In the genomic region with DNA sequence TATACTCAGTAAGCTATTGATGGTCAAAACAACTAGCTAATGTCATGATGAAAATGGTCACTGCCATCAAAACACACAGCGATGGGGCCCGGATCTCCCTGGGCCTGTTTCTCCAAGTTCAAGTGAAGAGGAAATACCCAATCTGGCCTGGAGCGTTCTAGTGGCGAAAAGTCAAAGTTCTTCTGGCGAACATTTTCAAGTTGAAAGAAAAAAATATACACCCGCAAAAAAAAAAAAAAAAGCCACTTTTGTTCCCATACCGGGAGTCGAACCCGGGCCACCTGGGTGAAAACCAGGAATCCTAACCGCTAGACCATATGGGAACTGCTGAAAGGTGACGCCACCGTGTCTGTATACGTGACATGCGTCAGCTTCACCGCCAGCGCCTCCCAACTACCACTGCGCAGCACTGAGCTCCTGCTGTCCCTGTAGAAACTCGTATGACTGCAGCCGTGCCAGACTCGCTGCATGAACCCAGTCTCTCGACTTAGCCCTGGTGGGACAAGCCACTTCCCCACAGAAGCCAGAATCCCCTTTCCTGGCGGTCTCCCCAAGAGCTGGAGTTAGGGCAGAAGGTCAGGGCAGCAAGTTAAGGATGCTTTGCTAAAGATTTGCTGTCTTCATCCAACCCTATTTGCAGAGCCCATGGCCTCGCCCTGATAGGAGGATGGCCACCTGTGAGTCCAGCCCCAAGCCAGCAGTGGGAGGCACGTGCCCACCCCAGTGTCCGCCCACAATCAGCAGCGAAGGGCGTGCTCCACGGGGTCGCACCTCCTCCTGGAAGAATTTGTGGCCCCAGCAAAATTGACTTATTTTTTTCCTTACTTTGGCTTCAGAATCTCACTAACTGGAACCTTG, we compare ENCODE assay signal across 1 cellular context.
A peak's percentile ranks its signal among the peaks of the same experiment; 100 is the strongest.
TF ChIP-seq lines count a peak whose summit lies in the region.

No MANE protein-coding gene starts in this region.

TF ChIP-seq in H1, 55 proteins besides CTCF, POLR2A, EP300 and RAD21 (continued from another document):
- TF ChIP-seq CHD2 (IDR thresholded peaks at IDR 0.05; ENCODE audit: low read length), result peak; percentile 40; the same call in 1 of the 2 replicates
- TF ChIP-seq, protein P1, sequence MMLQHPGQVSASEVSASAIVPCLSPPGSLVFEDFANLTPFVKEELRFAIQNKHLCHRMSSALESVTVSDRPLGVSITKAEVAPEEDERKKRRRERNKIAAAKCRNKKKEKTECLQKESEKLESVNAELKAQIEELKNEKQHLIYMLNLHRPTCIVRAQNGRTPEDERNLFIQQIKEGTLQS (IDR thresholded peaks at IDR 0.05; ENCODE audit: insufficient read depth, low read depth, low read length), result no peak
- TF ChIP-seq SIN3A (conservative IDR thresholded peaks at IDR 0.05 in 1 of 2, IDR thresholded peaks at IDR 0.05 in 1 of 2; ENCODE audit: low read depth in 1 of 2, low read length in 2 of 2), result peak; percentile 43 to 87; a peak in 2 of 4 replicates
- TF ChIP-seq TAF7 (optimal IDR thresholded peaks at IDR 0.05; ENCODE audit: borderline replicate concordance, low read depth, low read length), result peak; percentile 66
- TF ChIP-seq HDAC6 (IDR thresholded peaks at IDR 0.05; ENCODE audit: low read depth, low read length), result no peak
- peak; percentile 100 for TF ChIP-seq TBP (IDR thresholded peaks at IDR 0.05; ENCODE audit: low read depth, low read length)
- TF ChIP-seq KDM1A (IDR thresholded peaks at IDR 0.05; ENCODE audit: borderline replicate concordance, low read length), result no peak
- TF ChIP-seq EGR1 (IDR thresholded peaks at IDR 0.05; ENCODE audit: borderline replicate concordance, low read depth, low read length), result 0 out of 2 replicates have a peak, but pooled peaks have one; percentile 32
- TF ChIP-seq YY1 (IDR thresholded peaks at IDR 0.05; ENCODE audit: low read depth, low read length), result no peak
- no peak for TF ChIP-seq CBX8 (IDR thresholded peaks at IDR 0.05; ENCODE audit: borderline replicate concordance, low read depth, low read length)
- TF ChIP-seq NANOG (IDR thresholded peaks at IDR 0.05; ENCODE audit: insufficient read depth, low read depth, low read length, poor library complexity, severe bottlenecking), result no peak
- TF ChIP-seq BACH1 (IDR thresholded peaks at IDR 0.05; ENCODE audit: low read length), result no peak
- TF ChIP-seq RXRA (IDR thresholded peaks at IDR 0.05; ENCODE audit: insufficient read depth, low read depth, low read length), result no peak
- TF ChIP-seq CBX5 (IDR thresholded peaks at IDR 0.05; ENCODE audit: low read depth, low read length), result no peak
- TF ChIP-seq CEBPB (IDR thresholded peaks at IDR 0.05; ENCODE audit: low read depth, low read length), result peak; percentile 66; the same call in 1 of the 2 replicates
- TF ChIP-seq RBBP5 (IDR thresholded peaks at IDR 0.05; ENCODE audit: borderline replicate concordance, low read depth, low read length), result peak; percentile 93
- no peak for TF ChIP-seq SP2 (IDR thresholded peaks at IDR 0.05; ENCODE audit: low read length)
- no peak for TF ChIP-seq CTBP2 (IDR thresholded peaks at IDR 0.05; ENCODE audit: borderline replicate concordance, insufficient read depth, insufficient read length, low read length)
- TF ChIP-seq ASH2L (IDR thresholded peaks at IDR 0.05; ENCODE audit: low read length), result peak; percentile 99
- TF ChIP-seq, protein P2, sequence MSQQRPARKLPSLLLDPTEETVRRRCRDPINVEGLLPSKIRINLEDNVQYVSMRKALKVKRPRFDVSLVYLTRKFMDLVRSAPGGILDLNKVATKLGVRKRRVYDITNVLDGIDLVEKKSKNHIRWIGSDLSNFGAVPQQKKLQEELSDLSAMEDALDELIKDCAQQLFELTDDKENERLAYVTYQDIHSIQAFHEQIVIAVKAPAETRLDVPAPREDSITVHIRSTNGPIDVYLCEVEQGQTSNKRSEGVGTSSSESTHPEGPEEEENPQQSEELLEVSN (IDR thresholded peaks at IDR 0.05), result peak; percentile 86
- TF ChIP-seq POU5F1 (IDR thresholded peaks at IDR 0.05; ENCODE audit: low read depth, low read length), result peak; percentile 36; the same call in 1 of the 2 replicates
- no peak for TF ChIP-seq TCF12 (IDR thresholded peaks at IDR 0.05; ENCODE audit: low read depth, low read length)
- no peak for TF ChIP-seq FOSL1 (IDR thresholded peaks at IDR 0.05; ENCODE audit: insufficient read depth, low read depth, low read length)
- TF ChIP-seq, protein P3, sequence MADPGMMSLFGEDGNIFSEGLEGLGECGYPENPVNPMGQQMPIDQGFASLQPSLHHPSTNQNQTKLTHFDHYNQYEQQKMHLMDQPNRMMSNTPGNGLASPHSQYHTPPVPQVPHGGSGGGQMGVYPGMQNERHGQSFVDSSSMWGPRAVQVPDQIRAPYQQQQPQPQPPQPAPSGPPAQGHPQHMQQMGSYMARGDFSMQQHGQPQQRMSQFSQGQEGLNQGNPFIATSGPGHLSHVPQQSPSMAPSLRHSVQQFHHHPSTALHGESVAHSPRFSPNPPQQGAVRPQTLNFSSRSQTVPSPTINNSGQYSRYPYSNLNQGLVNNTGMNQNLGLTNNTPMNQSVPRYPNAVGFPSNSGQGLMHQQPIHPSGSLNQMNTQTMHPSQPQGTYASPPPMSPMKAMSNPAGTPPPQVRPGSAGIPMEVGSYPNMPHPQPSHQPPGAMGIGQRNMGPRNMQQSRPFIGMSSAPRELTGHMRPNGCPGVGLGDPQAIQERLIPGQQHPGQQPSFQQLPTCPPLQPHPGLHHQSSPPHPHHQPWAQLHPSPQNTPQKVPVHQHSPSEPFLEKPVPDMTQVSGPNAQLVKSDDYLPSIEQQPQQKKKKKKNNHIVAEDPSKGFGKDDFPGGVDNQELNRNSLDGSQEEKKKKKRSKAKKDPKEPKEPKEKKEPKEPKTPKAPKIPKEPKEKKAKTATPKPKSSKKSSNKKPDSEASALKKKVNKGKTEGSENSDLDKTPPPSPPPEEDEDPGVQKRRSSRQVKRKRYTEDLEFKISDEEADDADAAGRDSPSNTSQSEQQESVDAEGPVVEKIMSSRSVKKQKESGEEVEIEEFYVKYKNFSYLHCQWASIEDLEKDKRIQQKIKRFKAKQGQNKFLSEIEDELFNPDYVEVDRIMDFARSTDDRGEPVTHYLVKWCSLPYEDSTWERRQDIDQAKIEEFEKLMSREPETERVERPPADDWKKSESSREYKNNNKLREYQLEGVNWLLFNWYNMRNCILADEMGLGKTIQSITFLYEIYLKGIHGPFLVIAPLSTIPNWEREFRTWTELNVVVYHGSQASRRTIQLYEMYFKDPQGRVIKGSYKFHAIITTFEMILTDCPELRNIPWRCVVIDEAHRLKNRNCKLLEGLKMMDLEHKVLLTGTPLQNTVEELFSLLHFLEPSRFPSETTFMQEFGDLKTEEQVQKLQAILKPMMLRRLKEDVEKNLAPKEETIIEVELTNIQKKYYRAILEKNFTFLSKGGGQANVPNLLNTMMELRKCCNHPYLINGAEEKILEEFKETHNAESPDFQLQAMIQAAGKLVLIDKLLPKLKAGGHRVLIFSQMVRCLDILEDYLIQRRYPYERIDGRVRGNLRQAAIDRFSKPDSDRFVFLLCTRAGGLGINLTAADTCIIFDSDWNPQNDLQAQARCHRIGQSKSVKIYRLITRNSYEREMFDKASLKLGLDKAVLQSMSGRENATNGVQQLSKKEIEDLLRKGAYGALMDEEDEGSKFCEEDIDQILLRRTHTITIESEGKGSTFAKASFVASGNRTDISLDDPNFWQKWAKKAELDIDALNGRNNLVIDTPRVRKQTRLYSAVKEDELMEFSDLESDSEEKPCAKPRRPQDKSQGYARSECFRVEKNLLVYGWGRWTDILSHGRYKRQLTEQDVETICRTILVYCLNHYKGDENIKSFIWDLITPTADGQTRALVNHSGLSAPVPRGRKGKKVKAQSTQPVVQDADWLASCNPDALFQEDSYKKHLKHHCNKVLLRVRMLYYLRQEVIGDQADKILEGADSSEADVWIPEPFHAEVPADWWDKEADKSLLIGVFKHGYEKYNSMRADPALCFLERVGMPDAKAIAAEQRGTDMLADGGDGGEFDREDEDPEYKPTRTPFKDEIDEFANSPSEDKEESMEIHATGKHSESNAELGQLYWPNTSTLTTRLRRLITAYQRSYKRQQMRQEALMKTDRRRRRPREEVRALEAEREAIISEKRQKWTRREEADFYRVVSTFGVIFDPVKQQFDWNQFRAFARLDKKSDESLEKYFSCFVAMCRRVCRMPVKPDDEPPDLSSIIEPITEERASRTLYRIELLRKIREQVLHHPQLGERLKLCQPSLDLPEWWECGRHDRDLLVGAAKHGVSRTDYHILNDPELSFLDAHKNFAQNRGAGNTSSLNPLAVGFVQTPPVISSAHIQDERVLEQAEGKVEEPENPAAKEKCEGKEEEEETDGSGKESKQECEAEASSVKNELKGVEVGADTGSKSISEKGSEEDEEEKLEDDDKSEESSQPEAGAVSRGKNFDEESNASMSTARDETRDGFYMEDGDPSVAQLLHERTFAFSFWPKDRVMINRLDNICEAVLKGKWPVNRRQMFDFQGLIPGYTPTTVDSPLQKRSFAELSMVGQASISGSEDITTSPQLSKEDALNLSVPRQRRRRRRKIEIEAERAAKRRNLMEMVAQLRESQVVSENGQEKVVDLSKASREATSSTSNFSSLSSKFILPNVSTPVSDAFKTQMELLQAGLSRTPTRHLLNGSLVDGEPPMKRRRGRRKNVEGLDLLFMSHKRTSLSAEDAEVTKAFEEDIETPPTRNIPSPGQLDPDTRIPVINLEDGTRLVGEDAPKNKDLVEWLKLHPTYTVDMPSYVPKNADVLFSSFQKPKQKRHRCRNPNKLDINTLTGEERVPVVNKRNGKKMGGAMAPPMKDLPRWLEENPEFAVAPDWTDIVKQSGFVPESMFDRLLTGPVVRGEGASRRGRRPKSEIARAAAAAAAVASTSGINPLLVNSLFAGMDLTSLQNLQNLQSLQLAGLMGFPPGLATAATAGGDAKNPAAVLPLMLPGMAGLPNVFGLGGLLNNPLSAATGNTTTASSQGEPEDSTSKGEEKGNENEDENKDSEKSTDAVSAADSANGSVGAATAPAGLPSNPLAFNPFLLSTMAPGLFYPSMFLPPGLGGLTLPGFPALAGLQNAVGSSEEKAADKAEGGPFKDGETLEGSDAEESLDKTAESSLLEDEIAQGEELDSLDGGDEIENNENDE (IDR thresholded peaks at IDR 0.05; ENCODE audit: insufficient replicate concordance, low read length), result no peak
- TF ChIP-seq JUN (IDR thresholded peaks at IDR 0.05; ENCODE audit: low read depth, low read length), result no peak
- TF ChIP-seq BCL11A (IDR thresholded peaks at IDR 0.05; ENCODE audit: low read depth in 2 of 2, low read length in 2 of 2), result no peak
- no peak for TF ChIP-seq RNF2 (IDR thresholded peaks at IDR 0.05; ENCODE audit: borderline replicate concordance, low read depth, low read length, missing control alignments, poor library complexity, severe bottlenecking)
- no peak for TF ChIP-seq SP4 (IDR thresholded peaks at IDR 0.05; ENCODE audit: low read length)
- peak; percentile 46; the same call in 1 of the 2 replicates for TF ChIP-seq PHF8 (conservative IDR thresholded peaks at IDR 0.05; ENCODE audit: low read depth, low read length)
- TF ChIP-seq, protein P4, sequence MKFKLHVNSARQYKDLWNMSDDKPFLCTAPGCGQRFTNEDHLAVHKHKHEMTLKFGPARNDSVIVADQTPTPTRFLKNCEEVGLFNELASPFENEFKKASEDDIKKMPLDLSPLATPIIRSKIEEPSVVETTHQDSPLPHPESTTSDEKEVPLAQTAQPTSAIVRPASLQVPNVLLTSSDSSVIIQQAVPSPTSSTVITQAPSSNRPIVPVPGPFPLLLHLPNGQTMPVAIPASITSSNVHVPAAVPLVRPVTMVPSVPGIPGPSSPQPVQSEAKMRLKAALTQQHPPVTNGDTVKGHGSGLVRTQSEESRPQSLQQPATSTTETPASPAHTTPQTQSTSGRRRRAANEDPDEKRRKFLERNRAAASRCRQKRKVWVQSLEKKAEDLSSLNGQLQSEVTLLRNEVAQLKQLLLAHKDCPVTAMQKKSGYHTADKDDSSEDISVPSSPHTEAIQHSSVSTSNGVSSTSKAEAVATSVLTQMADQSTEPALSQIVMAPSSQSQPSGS (IDR thresholded peaks at IDR 0.05; ENCODE audit: low read length), result no peak
- no peak for TF ChIP-seq KDM5A (IDR thresholded peaks at IDR 0.05; ENCODE audit: low read length)
- TF ChIP-seq NRF1 (IDR thresholded peaks at IDR 0.05; ENCODE audit: low read depth, low read length), result peak; percentile 48; the same call in 1 of the 2 replicates
- TF ChIP-seq TAF1 (IDR thresholded peaks at IDR 0.05; ENCODE audit: low read depth, low read length), result no peak; the same call in none of the 2 replicates
- TF ChIP-seq SIRT6 (IDR thresholded peaks at IDR 0.05; ENCODE audit: low read length), result no peak
- no peak for TF ChIP-seq SRF (IDR thresholded peaks at IDR 0.05; ENCODE audit: low read depth, low read length)
- TF ChIP-seq ZNF274 (IDR thresholded peaks at IDR 0.05; ENCODE audit: borderline replicate concordance, extremely low read depth, low read length), result no peak
- TF ChIP-seq GABPA (IDR thresholded peaks at IDR 0.05; ENCODE audit: borderline replicate concordance, insufficient read depth, low read length), result no peak
- TF ChIP-seq, protein P5, sequence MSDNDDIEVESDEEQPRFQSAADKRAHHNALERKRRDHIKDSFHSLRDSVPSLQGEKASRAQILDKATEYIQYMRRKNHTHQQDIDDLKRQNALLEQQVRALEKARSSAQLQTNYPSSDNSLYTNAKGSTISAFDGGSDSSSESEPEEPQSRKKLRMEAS (IDR thresholded peaks at IDR 0.05), result peak; percentile 96
- TF ChIP-seq GTF2F1 (IDR thresholded peaks at IDR 0.05; ENCODE audit: borderline replicate concordance, low read depth, low read length), result no peak
- TF ChIP-seq HDAC2 (IDR thresholded peaks at IDR 0.05; ENCODE audit: borderline replicate concordance in 1 of 2, low read depth in 2 of 2, low read length in 2 of 2), result no peak
- TF ChIP-seq CREB1 (IDR thresholded peaks at IDR 0.05), result peak; percentile 73
- TF ChIP-seq RFX5 (IDR thresholded peaks at IDR 0.05; ENCODE audit: borderline replicate concordance, low read depth, low read length), result no peak
- no peak for TF ChIP-seq EZH2 (IDR thresholded peaks at IDR 0.05; ENCODE audit: low read depth, low read length, severe bottlenecking)
- peak; percentile 73; the same call in 1 of the 2 replicates for TF ChIP-seq TEAD4 (IDR thresholded peaks at IDR 0.05; ENCODE audit: low read depth, low read length)
- no peak for TF ChIP-seq SUZ12 (IDR thresholded peaks at IDR 0.05; ENCODE audit: low read length)
- TF ChIP-seq, protein P6, sequence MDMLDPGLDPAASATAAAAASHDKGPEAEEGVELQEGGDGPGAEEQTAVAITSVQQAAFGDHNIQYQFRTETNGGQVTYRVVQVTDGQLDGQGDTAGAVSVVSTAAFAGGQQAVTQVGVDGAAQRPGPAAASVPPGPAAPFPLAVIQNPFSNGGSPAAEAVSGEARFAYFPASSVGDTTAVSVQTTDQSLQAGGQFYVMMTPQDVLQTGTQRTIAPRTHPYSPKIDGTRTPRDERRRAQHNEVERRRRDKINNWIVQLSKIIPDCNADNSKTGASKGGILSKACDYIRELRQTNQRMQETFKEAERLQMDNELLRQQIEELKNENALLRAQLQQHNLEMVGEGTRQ (IDR thresholded peaks at IDR 0.05; ENCODE audit: low read length), result peak; percentile 73
- no peak for TF ChIP-seq SIX5 (IDR thresholded peaks at IDR 0.05; ENCODE audit: low read depth, low read length)
- TF ChIP-seq BRCA1 (IDR thresholded peaks at IDR 0.05; ENCODE audit: low read depth, low read length), result no peak
- peak; percentile 83 for TF ChIP-seq SAP30 (IDR thresholded peaks at IDR 0.05; ENCODE audit: insufficient read depth, insufficient replicate concordance, low read length)
- TF ChIP-seq KDM4A (IDR thresholded peaks at IDR 0.05; ENCODE audit: low read depth, low read length, severe bottlenecking), result peak; percentile 91
- no peak for TF ChIP-seq SP1 (IDR thresholded peaks at IDR 0.05; ENCODE audit: low read depth, low read length)
